13 cellular contexts compared by ENCODE assay signal in genomic region chr6:139852484-139853140, GRCh38.
DNase-seq lines count a peak whose midpoint lies in the region; ATAC-seq and TF ChIP-seq lines count a peak whose summit lies in the region.
"Had no signal": no experiment of that assay in that cellular context is flagged by ENCODE, and none has a peak within 500 bp of the region (broad histone marks: within the 10 kb centered on the region; RNA-seq: fewer than 3 reads in every experiment).

No MANE protein-coding gene starts in this region.

- no peak overlapping the region for H3K27ac Mint-ChIP-seq in GM23338
- H3K27ac Mint-ChIP-seq in natural killer cell treated with Interleukin-12 subunit alpha and Interleukin-12 subunit beta and Interleukin-15 and Interleukin-18, amount 100 ng/mL, for 72 hours = no peak overlapping the region

- peaks cover 2% of the 10 kb centered on the region for H3K27me3 Mint-ChIP-seq in GM23338 (ENCODE audit: insufficient read depth, low read depth, poor library complexity)
- H3K27me3 Mint-ChIP-seq in natural killer cell treated with Interleukin-12 subunit alpha and Interleukin-12 subunit beta and Interleukin-15 and Interleukin-18, amount 100 ng/mL, for 72 hours = peaks cover 2 to 9% of the 10 kb centered on the region in 2 donors

- H3K9me3 ChIP-seq in RWPE2 (ENCODE audit: severe bottlenecking) = no peaks in the 10 kb centered on the region

- H3K4me1 ChIP-seq in GM23338 (ENCODE audit: insufficient read depth) (no peaks in the 10 kb centered on the region; the same call in 1 of the 2 replicates), RWPE2 (ENCODE audit: insufficient read depth, poor library complexity, severe bottlenecking) (no peaks in the 10 kb centered on the region)

- no peaks in the 10 kb centered on the region for H4K20me1 ChIP-seq in GM23338 (replicated peaks; ENCODE audit: insufficient read depth)

- H3K4me3 ChIP-seq in GM23338 = no peak overlapping the region
- H3K4me3 ChIP-seq in RWPE2 (ENCODE audit: severe bottlenecking) = no peak overlapping the region
- H3K4me3 ChIP-seq in skeletal muscle cell (ENCODE audit: low read depth, low read length) = no peak overlapping the region
- H3K4me3 ChIP-seq: GM12878 had no signal

- H2AFZ ChIP-seq in GM23338 = peak overlapping the region; percentile 44

- no peaks in the 10 kb centered on the region; the same call in 1 of the 2 replicates for H3K9me2 ChIP-seq in GM23338 (ENCODE audit: insufficient read depth)

- no peaks in the 10 kb centered on the region for H3K27me3 ChIP-seq in GM23338 (ENCODE audit: insufficient read depth)
- H3K27me3 ChIP-seq in RWPE2 (ENCODE audit: insufficient read depth, poor library complexity, severe bottlenecking) = no peaks in the 10 kb centered on the region

- no peaks in the 10 kb centered on the region for H3K79me2 ChIP-seq in GM23338 (replicated peaks; ENCODE audit: insufficient read depth)

- H3K27ac ChIP-seq in GM23338 (ENCODE audit: low read depth) (no peak overlapping the region), RWPE2 (ENCODE audit: poor library complexity, severe bottlenecking) (no peak overlapping the region)
- H3K27ac ChIP-seq: VCaP had no signal

- no peaks in the 10 kb centered on the region for H3K9me3 Mint-ChIP-seq in GM23338
- no peaks in the 10 kb centered on the region for H3K9me3 Mint-ChIP-seq in natural killer cell treated with Interleukin-12 subunit alpha and Interleukin-12 subunit beta and Interleukin-15 and Interleukin-18, amount 100 ng/mL, for 72 hours

- peaks cover 13% of the 10 kb centered on the region; the same call in 2 of the 3 replicates for H3K4me1 Mint-ChIP-seq in GM23338
- no peaks in the 10 kb centered on the region for H3K4me1 Mint-ChIP-seq in natural killer cell treated with Interleukin-12 subunit alpha and Interleukin-12 subunit beta and Interleukin-15 and Interleukin-18, amount 100 ng/mL, for 72 hours (ENCODE audit: low read depth in 2 of 2)

- no peaks in the 10 kb centered on the region for H3K36me3 ChIP-seq in GM23338 (ENCODE audit: insufficient read depth)
- no peaks in the 10 kb centered on the region for H3K36me3 ChIP-seq in RWPE2 (ENCODE audit: low read depth)

- H3K4me2 ChIP-seq in GM23338 = no peak overlapping the region

- no peaks in the 10 kb centered on the region for H3F3A ChIP-seq in GM23338 (replicated peaks; ENCODE audit: low read depth)

- no peaks in the 10 kb centered on the region for H3K36me3 Mint-ChIP-seq in GM23338 (ENCODE audit: low read depth)
- no peaks in the 10 kb centered on the region for H3K36me3 Mint-ChIP-seq in natural killer cell treated with Interleukin-12 subunit alpha and Interleukin-12 subunit beta and Interleukin-15 and Interleukin-18, amount 100 ng/mL, for 72 hours

- DNase-seq in GM23338 (ENCODE audit: low spot score) = no peak
- DNase-seq in RWPE2 (ENCODE audit: low spot score) = no peak
- peak; percentile 88 for DNase-seq in iris pigment epithelial cell (ENCODE audit: low read depth)
- peak; percentile 84 for DNase-seq in skeletal muscle cell (ENCODE audit: low read depth)
- DNase-seq in HPDE6-E6E7 (ENCODE audit: extremely low spot score) = no peak
- no peak for DNase-seq in natural killer cell treated with Interleukin-12 subunit alpha and Interleukin-12 subunit beta and Interleukin-15 and Interleukin-18, amount 100 ng/mL, for 72 hours (ENCODE audit: low spot score)
- DNase-seq in DMS153 treated with DMSO at 0.1 percent for 48 hours (lab: John Stamatoyannopoulos, UW; ENCODE audit: unreplicated experiment) = no peak
- DNase-seq: Calu3, NCI-H510A treated with DMSO at 0.1 percent for 48 hours, SHP77 treated with DMSO at 0.1 percent for 48 hours had no signal

- no peak overlapping the region for H3K4me3 Mint-ChIP-seq in GM23338
- no peak overlapping the region for H3K4me3 Mint-ChIP-seq in natural killer cell treated with Interleukin-12 subunit alpha and Interleukin-12 subunit beta and Interleukin-15 and Interleukin-18, amount 100 ng/mL, for 72 hours

- ATAC-seq in GM23338 = no peak
- ATAC-seq in RWPE2 (ENCODE audit: low read depth) = peak; percentile 64; the same call in 2 of the 3 replicates
- no peak for ATAC-seq in natural killer cell treated with Interleukin-12 subunit alpha and Interleukin-12 subunit beta and Interleukin-15 and Interleukin-18, amount 100 ng/mL, for 72 hours
- no peak for ATAC-seq in HG03196 (IDR thresholded peaks at IDR 0.05; ENCODE audit: unreplicated experiment)
- ATAC-seq: GM12878 had no signal

- TF ChIP-seq CTCF in GM23338 (conservative IDR thresholded peaks at IDR 0.05; ENCODE audit: low read depth in 2 of 2) (no peak), RWPE2 (IDR thresholded peaks at IDR 0.05; ENCODE audit: poor library complexity, severe bottlenecking) (no peak)

TF ChIP-seq in GM23338, 12 proteins besides CTCF, POLR2A, EP300 and RAD21:
- no peak for TF ChIP-seq ZNF114 (CRISPR knock-in tag; IDR thresholded peaks at IDR 0.05)
- TF ChIP-seq NANOG (IDR thresholded peaks at IDR 0.05; ENCODE audit: borderline replicate concordance) = no peak
- TF ChIP-seq REST (IDR thresholded peaks at IDR 0.05; ENCODE audit: unreplicated experiment) = no peak
- TF ChIP-seq ETS1 (IDR thresholded peaks at IDR 0.05) = no peak
- no peak for TF ChIP-seq STAT1 (IDR thresholded peaks at IDR 0.05; ENCODE audit: unreplicated experiment)
- TF ChIP-seq ZNF331 (CRISPR knock-in tag; IDR thresholded peaks at IDR 0.05; ENCODE audit: low read depth) = no peak
- no peak for TF ChIP-seq EZH2 (IDR thresholded peaks at IDR 0.05; ENCODE audit: low read depth, unreplicated experiment)

Comparison
In these comparisons a context has a peak if more than half of its experiments do, and no peak if none do; other contexts are left out.
1. DNase-seq: peak in iris pigment epithelial cell (single experiment) and skeletal muscle cell (single experiment); none in GM23338 (single experiment), RWPE2 (single experiment), HPDE6-E6E7 (single experiment), natural killer cell treated with Interleukin-12 subunit alpha and Interleukin-12 subunit beta and Interleukin-15 and Interleukin-18, amount 100 ng/mL, for 72 hours (single experiment) and DMS153 treated with DMSO at 0.1 percent for 48 hours (single experiment).